Comparison of ENCODE assay signal across 1 cellular context in genomic region chrX:130224810-130225209, GRCh38.
A peak's percentile ranks its signal among the peaks of the same experiment; 100 is the strongest.
TF ChIP-seq lines count a peak whose summit lies in the region.

No MANE protein-coding gene starts in this region.

TF ChIP-seq in HepG2, 621 proteins besides CTCF, POLR2A, EP300 and RAD21:
- TF ChIP-seq HDAC6 (IDR thresholded peaks at IDR 0.05; ENCODE audit: low read depth, low read length) (no peak), DNMT1 (CRISPR knock-in tag; IDR thresholded peaks at IDR 0.05) (no peak), CEBPB (IDR thresholded peaks at IDR 0.05; ENCODE audit: borderline replicate concordance, low read depth, low read length) (peak; percentile 71)
